20 cellular contexts compared by ENCODE assay signal in genomic region chr4:35800669-35801068, GRCh38.
DNase-seq lines count a peak whose midpoint lies in the region; ATAC-seq and TF ChIP-seq lines count a peak whose summit lies in the region.
"Had no signal": no experiment of that assay in that cellular context is flagged by ENCODE, and none has a peak within 500 bp of the region (broad histone marks: within the 10 kb centered on the region; RNA-seq: fewer than 3 reads in every experiment).

No MANE protein-coding gene starts in this region.

- H3K4me3 ChIP-seq in right cardiac atrium (ENCODE audit: low read length) (no peak overlapping the region), heart right ventricle (no peak overlapping the region), neuronal stem cell (ENCODE audit: low read length in 2 of 2) (no peak overlapping the region), upper lobe of right lung (no peak overlapping the region)
- H3K4me3 ChIP-seq: GM23248 had no signal

- H3K4me3 Mint-ChIP-seq in chondrocyte (ENCODE audit: unreplicated experiment) = no peak overlapping the region
- no peak overlapping the region for H3K4me3 Mint-ChIP-seq in stimulated activated effector memory CD8-positive, alpha-beta T cell treated with anti-CD3 and anti-CD28 coated beads, Interleukin-12 subunit alpha, Interleukin-12 subunit beta, amount 100 ng/mL, for 72 hours
- H3K4me3 Mint-ChIP-seq: CD4-positive, alpha-beta memory T cell had no signal

- H2AK5ac ChIP-seq in neuronal stem cell (ENCODE audit: low read depth, low read length) = peak overlapping the region; percentile 61

- H3K4me1 Mint-ChIP-seq in chondrocyte (ENCODE audit: low read depth) = no peaks in the 10 kb centered on the region
- H3K4me1 Mint-ChIP-seq in stimulated activated effector memory CD8-positive, alpha-beta T cell treated with anti-CD3 and anti-CD28 coated beads, Interleukin-12 subunit alpha, Interleukin-12 subunit beta, amount 100 ng/mL, for 72 hours = peaks cover 7% of the 10 kb centered on the region
- H3K4me1 Mint-ChIP-seq: CD4-positive, alpha-beta memory T cell had no signal

- H3K4me1 ChIP-seq in right cardiac atrium (ENCODE audit: control insufficient read depth, insufficient read depth, low read length) = no peaks in the 10 kb centered on the region
- no peaks in the 10 kb centered on the region for H3K4me1 ChIP-seq in heart right ventricle
- no peaks in the 10 kb centered on the region for H3K4me1 ChIP-seq in neuronal stem cell (ENCODE audit: control insufficient read depth in 2 of 2, insufficient read depth in 1 of 2, low read depth in 1 of 2, low read length in 2 of 2)
- H3K4me1 ChIP-seq in upper lobe of right lung = no peaks in the 10 kb centered on the region
- H3K4me1 ChIP-seq: BE2C had no signal

- no peak overlapping the region for H2BK120ac ChIP-seq in neuronal stem cell (ENCODE audit: low read depth, low read length)

- no peaks in the 10 kb centered on the region for H3K36me3 ChIP-seq in heart right ventricle
- no peaks in the 10 kb centered on the region for H3K36me3 ChIP-seq in neuronal stem cell (replicated peaks in 1 of 2; ENCODE audit: control insufficient read depth in 2 of 2, insufficient read depth in 2 of 2, low read length in 2 of 2)
- no peaks in the 10 kb centered on the region for H3K36me3 ChIP-seq in upper lobe of right lung
- H3K36me3 ChIP-seq: BE2C had no signal

- intact Hi-C loops in right cardiac atrium (cut with DNase I) = no loop called here
- intact Hi-C loops in heart right ventricle (cut with DNase I) = no loop called here
- intact Hi-C loops in upper lobe of right lung (cut with DNase I) = no loop called here

- no peaks in the 10 kb centered on the region for H3K27me3 Mint-ChIP-seq in chondrocyte (ENCODE audit: low read depth)
- H3K27me3 Mint-ChIP-seq: CD4-positive, alpha-beta memory T cell had no signal

- H4K8ac ChIP-seq in neuronal stem cell (ENCODE audit: low read depth, low read length) = no peak overlapping the region

- peak overlapping the region; percentile 73 for H3K23ac ChIP-seq in neuronal stem cell (ENCODE audit: low read depth, low read length, poor library complexity)

- no peak overlapping the region for H3K9ac ChIP-seq in neuronal stem cell (ENCODE audit: low read depth, low read length, poor library complexity)
- H3K9ac ChIP-seq: GM23248 had no signal

- H3K9me3 ChIP-seq in right cardiac atrium (ENCODE audit: control insufficient read depth, low read length) (no peaks in the 10 kb centered on the region), heart right ventricle (peaks cover 0 to 24% (median 9%) of the 10 kb centered on the region in 11 donors), neuronal stem cell (replicated peaks in 1 of 2; ENCODE audit: control insufficient read depth in 2 of 2, insufficient read depth in 1 of 2, low read depth in 1 of 2, low read length in 2 of 2) (peaks cover 0 to 3% of the 10 kb centered on the region in 2 donors), upper lobe of right lung (peaks cover 8% of the 10 kb centered on the region)
- H3K9me3 ChIP-seq: BE2C had no signal

- peak overlapping the region; percentile 48 for H3K18ac ChIP-seq in neuronal stem cell (ENCODE audit: low read length)

- no peak overlapping the region for H2BK12ac ChIP-seq in neuronal stem cell (ENCODE audit: low read length)

- H3K14ac ChIP-seq in neuronal stem cell (ENCODE audit: low read length) = no peak overlapping the region

- H3K27ac Mint-ChIP-seq in chondrocyte (ENCODE audit: unreplicated experiment) = no peak overlapping the region
- no peak overlapping the region for H3K27ac Mint-ChIP-seq in stimulated activated effector memory CD8-positive, alpha-beta T cell treated with anti-CD3 and anti-CD28 coated beads, Interleukin-12 subunit alpha, Interleukin-12 subunit beta, amount 100 ng/mL, for 72 hours
- H3K27ac Mint-ChIP-seq: CD4-positive, alpha-beta memory T cell had no signal

- no peak for TF ChIP-seq CTCF in heart right ventricle (IDR thresholded peaks at IDR 0.05)
- TF ChIP-seq CTCF in chondrocyte (IDR thresholded peaks at IDR 0.05) = no peak
- no peak for TF ChIP-seq CTCF in upper lobe of right lung (IDR thresholded peaks at IDR 0.05)

- no peak overlapping the region for H4K91ac ChIP-seq in neuronal stem cell (ENCODE audit: low read depth, low read length, poor library complexity)

- H2BK15ac ChIP-seq in neuronal stem cell (ENCODE audit: low read length) = no peak overlapping the region

- H2AFZ ChIP-seq in neuronal stem cell (ENCODE audit: low read length) = no peak overlapping the region
- H2AFZ ChIP-seq: GM23248 had no signal

- peak overlapping the region; percentile 53 for H2BK5ac ChIP-seq in neuronal stem cell (ENCODE audit: low read length)

- ATAC-seq in right cardiac atrium (no peak), heart right ventricle (no peak), upper lobe of right lung (no peak)
- ATAC-seq in stimulated activated effector memory CD8-positive, alpha-beta T cell treated with anti-CD3 and anti-CD28 coated beads, Interleukin-12 subunit alpha, Interleukin-12 subunit beta, amount 100 ng/mL, for 72 hours = peak; percentile 19

- peaks cover 28% of the 10 kb centered on the region for H3K9me3 Mint-ChIP-seq in chondrocyte (ENCODE audit: low read depth)
- H3K9me3 Mint-ChIP-seq in stimulated activated effector memory CD8-positive, alpha-beta T cell treated with anti-CD3 and anti-CD28 coated beads, Interleukin-12 subunit alpha, Interleukin-12 subunit beta, amount 100 ng/mL, for 72 hours = no peaks in the 10 kb centered on the region

- H3K27me3 ChIP-seq in right cardiac atrium (ENCODE audit: control insufficient read depth, insufficient read depth) (no peaks in the 10 kb centered on the region), heart right ventricle (no peaks in the 10 kb centered on the region), neuronal stem cell (ENCODE audit: control insufficient read depth in 3 of 3, insufficient read depth in 3 of 3, low read depth in 1 of 3, low read length in 3 of 3) (no peaks in the 10 kb centered on the region), upper lobe of right lung (no peaks in the 10 kb centered on the region)
- H3K27me3 ChIP-seq: BE2C had no signal

- H3K27ac ChIP-seq in right cardiac atrium (ENCODE audit: low read length) (no peak overlapping the region), heart right ventricle (no peak overlapping the region), neuronal stem cell (replicated peaks; ENCODE audit: low read length) (no peak overlapping the region), upper lobe of right lung (no peak overlapping the region)
- H3K27ac ChIP-seq: 22Rv1, GM23248 had no signal

- H3K4me2 ChIP-seq in neuronal stem cell (ENCODE audit: insufficient read depth, low read length, poor library complexity, severe bottlenecking) = no peak overlapping the region

- no peaks in the 10 kb centered on the region for H3K79me1 ChIP-seq in neuronal stem cell (ENCODE audit: low read depth, low read length)

- no peak overlapping the region for H3K4ac ChIP-seq in neuronal stem cell (ENCODE audit: low read length)

- 86% methylated on average over 5 of the region's 5 CpGs for WGBS in right cardiac atrium
- 90 to 91% methylated on average over 5 of the region's 5 CpGs for WGBS in heart right ventricle, 2 donors
- WGBS in neuronal stem cell (ENCODE audit: extremely low coverage in 2 of 2, insufficient read length in 2 of 2, insufficient replicate concordance in 1 of 2), 2 donors = no CpG with 5 or more reads among the region's 5 CpGs

- peaks cover 3% of the 10 kb centered on the region for H3K36me3 Mint-ChIP-seq in chondrocyte (ENCODE audit: low read depth)
- no peaks in the 10 kb centered on the region for H3K36me3 Mint-ChIP-seq in stimulated activated effector memory CD8-positive, alpha-beta T cell treated with anti-CD3 and anti-CD28 coated beads, Interleukin-12 subunit alpha, Interleukin-12 subunit beta, amount 100 ng/mL, for 72 hours
- H3K36me3 Mint-ChIP-seq: CD4-positive, alpha-beta memory T cell had no signal

- DNase-seq in right cardiac atrium = peak in 2 of 3 donors; percentile 34 to 36
- no peak for DNase-seq in heart right ventricle
- DNase-seq in chondrocyte (ENCODE audit: low spot score) = peak; percentile 51
- no peak for DNase-seq in neuronal stem cell (ENCODE audit: low spot score)
- DNase-seq in stimulated activated effector memory CD8-positive, alpha-beta T cell treated with anti-CD3 and anti-CD28 coated beads, Interleukin-12 subunit alpha, Interleukin-12 subunit beta, amount 100 ng/mL, for 72 hours (ENCODE audit: low spot score in 2 of 2) = no peak
- DNase-seq in HUDEP-2 (lab: John Stamatoyannopoulos, UW; ENCODE audit: unreplicated experiment in 76 of 76) = no peak
- DNase-seq in NCI-H2081 treated with DMSO at 0.1 percent for 48 hours (lab: John Stamatoyannopoulos, UW) = no peak
- no peak for DNase-seq in upper lobe of right lung
- DNase-seq: AML-193; BE2C; C1 segment of cervical spinal cord; Calu3; CD4-positive, alpha-beta memory T cell; COR-L47; DMS153; DND-41; GM23248; H7; HCEC 1CT had no signal

Comparison
In these comparisons a context has a peak if more than half of its experiments do, and no peak if none do; other contexts are left out.
1. DNase-seq: peak in right cardiac atrium (2 of 3) and chondrocyte (single experiment); none in heart right ventricle (0 of 2), neuronal stem cell (single experiment), stimulated activated effector memory CD8-positive, alpha-beta T cell treated with anti-CD3 and anti-CD28 coated beads, Interleukin-12 subunit alpha, Interleukin-12 subunit beta, amount 100 ng/mL, for 72 hours (0 of 2), HUDEP-2 (0 of 76), NCI-H2081 treated with DMSO at 0.1 percent for 48 hours (single experiment) and upper lobe of right lung (single experiment).